9 cellular contexts compared by ENCODE assay signal in the genomic region with DNA sequence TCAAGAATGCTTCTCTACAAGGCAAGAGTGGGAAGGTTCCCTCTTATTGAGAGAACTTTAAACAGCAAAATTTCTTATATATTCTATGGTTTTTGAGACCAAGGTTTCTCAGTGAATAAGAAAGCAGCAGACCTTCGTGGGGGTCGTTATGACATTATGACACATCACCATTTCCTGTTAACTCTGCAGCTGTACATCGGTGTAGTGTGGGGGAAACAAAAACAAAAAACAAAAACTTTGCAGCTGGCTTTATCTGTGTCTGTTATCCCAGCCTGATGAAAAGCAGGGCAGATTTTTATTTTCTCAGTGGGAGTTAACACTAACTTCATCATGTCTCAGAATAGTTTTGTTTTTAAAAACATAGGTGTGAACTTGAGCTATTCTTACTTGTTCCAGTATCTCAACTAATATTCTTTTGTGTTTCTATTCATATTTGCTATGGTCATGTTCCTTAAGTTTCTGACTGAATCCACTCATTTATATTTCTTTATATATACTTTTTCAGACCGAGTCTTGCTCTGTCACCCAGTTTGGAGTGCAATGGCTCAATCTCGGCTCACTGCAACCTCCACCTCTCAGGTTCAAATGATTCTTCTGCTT. TPM values are rescaled to one million over a fixed set of nuclear protein-coding genes. Genes with fewer than 3 reads are reported as not detected.
DNase-seq lines count a peak whose midpoint lies in the region; ATAC-seq, FAIRE-seq and TF ChIP-seq lines count a peak whose summit lies in the region.
"Had no signal": no experiment of that assay in that cellular context is flagged by ENCODE, and none has a peak within 500 bp of the region (broad histone marks: within the 10 kb centered on the region; RNA-seq: fewer than 3 reads in every experiment).

No MANE protein-coding gene starts in this region.

- H3K27me3 Mint-ChIP-seq in activated B cell treated with CpG ODN at 0.5 μM for 24 hours: no peaks in the 10 kb centered on the region

- no peak for TF ChIP-seq POLR2A in A549 (IDR thresholded peaks at IDR 0.05; ENCODE audit: low read length)

- TF ChIP-seq RAD21 in A549 (conservative IDR thresholded peaks at IDR 0.05 in 1 of 2, IDR thresholded peaks at IDR 0.05 in 1 of 2): no peak

- H3K27ac ChIP-seq in A549 (no peak overlapping the region; a peak in 1 of 6 replicates), GM23248 (no peak overlapping the region), hepatocyte (no peak overlapping the region)

- peaks cover 59% of the 10 kb centered on the region for H3K4me1 Mint-ChIP-seq in activated B cell treated with CpG ODN at 0.5 μM for 24 hours

- H3K4me3 ChIP-seq in A549 (no peak overlapping the region), GM23248 (peak overlapping the region; percentile 98; the same call in 1 of the 2 replicates), hepatocyte (no peak overlapping the region)

- intact Hi-C loops in activated B cell treated with CpG ODN at 0.5 μM for 24 hours (cut with micrococcal nuclease): loop anchor here (5.0 kb wide), 1 partner anchor 410 kb away; a partner anchor contains a TSS

- H2AFZ ChIP-seq in GM23248 (no peak overlapping the region), hepatocyte (no peak overlapping the region)

- DNase-seq in A549 (ENCODE audit: low read depth in 1 of 2, low spot score in 1 of 2) (no peak), GM23248 (peak; percentile 41), activated B cell treated with CpG ODN at 0.5 μM for 24 hours (no peak), hepatocyte (ENCODE audit: low spot score) (no peak), T1000 (lab: John Stamatoyannopoulos, UW) (no peak), NCI-H526 (lab: John Stamatoyannopoulos, UW) (no peak)
- DNase-seq: stimulated activated naive CD4-positive, alpha-beta T cell treated with Interleukin-2 at 50 U/mL for 16 hours had no signal

- in situ Hi-C loops in GM23248 (cut with MboI): no loop called here

- peak overlapping the region; percentile 100 for H3K4me3 Mint-ChIP-seq in activated B cell treated with CpG ODN at 0.5 μM for 24 hours

- no peaks in the 10 kb centered on the region for H3K9me2 ChIP-seq in GM23248 (ENCODE audit: insufficient read depth)
- H3K9me2 ChIP-seq in hepatocyte (replicated peaks; ENCODE audit: insufficient read depth): no peaks in the 10 kb centered on the region

- no peaks in the 10 kb centered on the region for H3K27me3 ChIP-seq in GM23248 (replicated peaks; ENCODE audit: insufficient read depth)
- H3K27me3 ChIP-seq in hepatocyte: no peaks in the 10 kb centered on the region

- FAIRE-seq in A549 (lab: Jason Lieb, UNC): no peak

- no peak for TF ChIP-seq EP300 in A549 (IDR thresholded peaks at IDR 0.05)

- H3K36me3 Mint-ChIP-seq in activated B cell treated with CpG ODN at 0.5 μM for 24 hours (ENCODE audit: low read depth): peaks cover 58% of the 10 kb centered on the region

- H3K9ac ChIP-seq in GM23248: peak overlapping the region; percentile 99

- H3K4me1 ChIP-seq in A549 (peaks cover 32% of the 10 kb centered on the region; the same call in 2 of the 3 replicates), GM23248 (ENCODE audit: insufficient read depth) (peaks cover 32% of the 10 kb centered on the region), hepatocyte (ENCODE audit: insufficient read depth) (peaks cover 13% of the 10 kb centered on the region)

- TF ChIP-seq CTCF in A549 (IDR thresholded peaks at IDR 0.05) (no peak), activated B cell treated with CpG ODN at 0.5 μM for 24 hours (IDR thresholded peaks at IDR 0.05) (no peak), hepatocyte (IDR thresholded peaks at IDR 0.05; ENCODE audit: poor library complexity) (no peak)

- CTCF ChIA-PET in A549 (lab: Yijun Ruan, JAX): interaction anchor here (1.6 to 3.8 kb wide), 2 partner anchors 11 to 68 kb away, joined by 6 to 29 read pairs; no protein-coding TSS in a partner anchor
- CTCF ChIA-PET in activated B cell treated with CpG ODN at 0.5 μM for 24 hours (lab: Charles Lee): interaction anchor here (1.4 to 3.9 kb wide), 2 partner anchors 9 to 68 kb away, joined by 5 to 20 read pairs; no protein-coding TSS in a partner anchor

- H3K36me3 ChIP-seq in GM23248 (ENCODE audit: low read depth) (peaks cover 15% of the 10 kb centered on the region), hepatocyte (replicated peaks; ENCODE audit: insufficient read depth, low read depth) (no peaks in the 10 kb centered on the region)

- H4K20me1 ChIP-seq in GM23248 (ENCODE audit: insufficient read depth) (no peaks in the 10 kb centered on the region), hepatocyte (ENCODE audit: insufficient read depth, poor library complexity, severe bottlenecking) (no peaks in the 10 kb centered on the region)

- peak overlapping the region; percentile 9 for H3K27ac Mint-ChIP-seq in activated B cell treated with CpG ODN at 0.5 μM for 24 hours

- WGBS in A549 (ENCODE audit: missing lambda C conversion rate): 49% methylated on average over 5 of the region's 5 CpGs
- 29 to 33% methylated on average over 5 of the region's 5 CpGs for WGBS in GM23248 (ENCODE audit: low coverage in 1 of 2, low lambda C conversion rate in 2 of 2, missing lambda C conversion rate in 2 of 2), 2 experiments
- WGBS in hepatocyte (ENCODE audit: low lambda C conversion rate, missing lambda C conversion rate): 80% methylated on average over 5 of the region's 5 CpGs

- H3F3A ChIP-seq in GM23248 (ENCODE audit: insufficient read depth): 0 out of 2 replicates have a peak, but pooled peaks cover 6% of the 10 kb centered on the region

- H3K9me3 ChIP-seq in A549 (no peaks in the 10 kb centered on the region), GM23248 (ENCODE audit: low read depth) (no peaks in the 10 kb centered on the region), hepatocyte (ENCODE audit: low read depth) (no peaks in the 10 kb centered on the region)

- peaks cover 60% of the 10 kb centered on the region for H3K79me2 ChIP-seq in GM23248 (ENCODE audit: insufficient read depth)
- H3K79me2 ChIP-seq in hepatocyte: peaks cover 55% of the 10 kb centered on the region

- no peaks in the 10 kb centered on the region for H3K9me3 Mint-ChIP-seq in activated B cell treated with CpG ODN at 0.5 μM for 24 hours

- ATAC-seq in A549 (no peak), activated B cell treated with CpG ODN at 0.5 μM for 24 hours (ENCODE audit: low read depth) (no peak), GM19324 (IDR thresholded peaks at IDR 0.05; ENCODE audit: low FRiP score, unreplicated experiment) (no peak), HG02798 (IDR thresholded peaks at IDR 0.05; ENCODE audit: poor library complexity, unreplicated experiment) (no peak)

- peak overlapping the region; percentile 92 for H3K4me2 ChIP-seq in A549
- H3K4me2 ChIP-seq in GM23248 (ENCODE audit: unreplicated experiment): peak overlapping the region; percentile 88
- H3K4me2 ChIP-seq in hepatocyte: peak overlapping the region; percentile 79

- POLR2A ChIA-PET in A549 (lab: Yijun Ruan, JAX): interaction anchor here (1.8 kb wide), 1 partner anchor 65 kb away, joined by 11 read pairs; a partner anchor contains a TSS
- POLR2A ChIA-PET in activated B cell treated with CpG ODN at 0.5 μM for 24 hours (lab: Charles Lee): interaction anchor here (15.0 kb wide), 1 partner anchor 68 kb away, joined by 617 read pairs; a partner anchor contains a TSS

TF ChIP-seq in A549, 52 proteins besides CTCF, POLR2A, EP300 and RAD21 (continues in another document):
- TF ChIP-seq TFCP2L1 (CRISPR knock-in tag; IDR thresholded peaks at IDR 0.05): no peak
- no peak for TF ChIP-seq CBX2 (IDR thresholded peaks at IDR 0.05; ENCODE audit: borderline replicate concordance, low read depth)
- no peak for TF ChIP-seq CHD2 (IDR thresholded peaks at IDR 0.05; ENCODE audit: low read length, partially characterized antibody)
- TF ChIP-seq KDM1A (IDR thresholded peaks at IDR 0.05; ENCODE audit: low read depth): no peak
- no peak for TF ChIP-seq HEYL (CRISPR knock-in tag; IDR thresholded peaks at IDR 0.05)
- TF ChIP-seq GATA3 (IDR thresholded peaks at IDR 0.05; ENCODE audit: borderline replicate concordance): no peak
- TF ChIP-seq ZC3H11A (IDR thresholded peaks at IDR 0.05): no peak
- TF ChIP-seq KDM5A (IDR thresholded peaks at IDR 0.05): no peak
- no peak for TF ChIP-seq FOXS1 (CRISPR knock-in tag; IDR thresholded peaks at IDR 0.05)
- TF ChIP-seq ZNF302 (CRISPR knock-in tag; IDR thresholded peaks at IDR 0.05): no peak
- no peak for TF ChIP-seq BHLHE40 (IDR thresholded peaks at IDR 0.05; ENCODE audit: low read depth, low read length)
- TF ChIP-seq HOXB13 (CRISPR knock-in tag; IDR thresholded peaks at IDR 0.05; ENCODE audit: low read depth): no peak
- TF ChIP-seq SREBF2 (IDR thresholded peaks at IDR 0.05): no peak
- no peak for TF ChIP-seq ZSCAN20 (CRISPR knock-in tag; IDR thresholded peaks at IDR 0.05)
- TF ChIP-seq EHF (CRISPR knock-in tag; IDR thresholded peaks at IDR 0.05): no peak

RNA-seq across cellular contexts. Expression of a gene that starts 2.1 kb away (rescaled TPM):
- 15.6 and 24.8 TPM in 2 replicates for polyA plus RNA-seq in A549 (2011; rRNA removed)
- 5.0 and 5.4 TPM in 2 replicates for polyA plus RNA-seq in A549 (2012; cell fraction: cytosol; rRNA removed)
- 3.6 and 8.2 TPM in 2 replicates for polyA plus RNA-seq in A549 (2012; cell fraction: nucleus; rRNA removed)
- 8.4 to 9.2 TPM (median 8.8 TPM) in 3 replicates for polyA plus RNA-seq in A549 (2017; fragmentation: RNase III; extraction: RNeasy Plus Mini Kit Qiagen cat#74134 plus additional on column Dnase treatment)
- polyA minus RNA-seq in A549 (2011; rRNA and poly(A)+ RNA removed): 11.2 and 13.6 TPM in 2 replicates
- total RNA-seq in GM23248 (2014; rRNA removed; shearing (Covaris generic)): 21.6 and 30.1 TPM in 2 replicates
- polyA plus RNA-seq in GM23248 (2016; fragmentation: Nextera tagmentation; extraction: Ambion mirVana): 18.0 and 18.3 TPM in 2 replicates
- 21.1 and 21.8 TPM in 2 replicates for total RNA-seq in activated B cell treated with CpG ODN at 0.5 μM for 24 hours
- total RNA-seq in hepatocyte: 24.2 and 27.3 TPM in 2 replicates
- polyA plus RNA-seq in hepatocyte: 14.0 and 14.6 TPM in 2 replicates

RNA-seq across cellular contexts. Expression of a gene that starts 56.0 kb away (rescaled TPM):
- polyA plus RNA-seq in A549 (2011; rRNA removed) (0.08 TPM in 1 of 2 replicates, not detected in the other), A549 (2017; fragmentation: RNase III; extraction: RNeasy Plus Mini Kit Qiagen cat#74134 plus additional on column Dnase treatment) (not detected in 3 replicates), GM23248 (2016; fragmentation: Nextera tagmentation; extraction: Ambion mirVana) (not detected in 2 replicates), hepatocyte (0.55 and 1.1 TPM in 2 replicates)
- polyA plus RNA-seq in A549 (2012; cell fraction: cytosol; rRNA removed): 0.04 and 0.07 TPM in 2 replicates
- 0.05 TPM in 1 of 2 replicates, not detected in the other for polyA plus RNA-seq in A549 (2012; cell fraction: nucleus; rRNA removed)
- polyA minus RNA-seq in A549 (2011; rRNA and poly(A)+ RNA removed): not detected in 2 replicates
- not detected in 2 replicates for total RNA-seq in GM23248 (2014; rRNA removed; shearing (Covaris generic))
- total RNA-seq in activated B cell treated with CpG ODN at 0.5 μM for 24 hours (not detected in 2 replicates), hepatocyte (0.16 and 0.60 TPM in 2 replicates)
